ENCODE assay signal across 8 cellular contexts in genomic region chr6:71420693-71421328, GRCh38.
DNase-seq lines count a peak whose midpoint lies in the region; ATAC-seq and TF ChIP-seq lines count a peak whose summit lies in the region.

No MANE protein-coding gene starts in this region.

- H3K4me3 ChIP-seq in ectodermal cell (ENCODE audit: insufficient read depth, low read depth, low read length) (peak overlapping the region; percentile 71), OCI-LY7 (ENCODE audit: low read depth, low read length, poor library complexity, severe bottlenecking) (no peak overlapping the region)

- H3K27ac ChIP-seq in ectodermal cell (ENCODE audit: insufficient read depth, low read depth, low read length, poor library complexity, severe bottlenecking) (peak overlapping the region; percentile 67), OCI-LY7 (ENCODE audit: low read depth, low read length, poor library complexity, severe bottlenecking) (no peak overlapping the region)

- DNase-seq in CD1c-positive myeloid dendritic cell (ENCODE audit: extremely low spot score) (peak; percentile 72), SK-MEL-5 (ENCODE audit: low read depth, low spot score) (peak; percentile 93), left kidney (ENCODE audit: low read depth, low spot score) (peak; percentile 98), OCI-LY7 (ENCODE audit: low spot score) (no peak)
- DNase-seq in stimulated activated CD8-positive, alpha-beta memory T cell treated with anti-CD3 and anti-CD28 coated beads, Interleukin-4, amount 100 ng/mL, for 48 hours: peak; percentile 48

- no peak overlapping the region for H3K4me2 ChIP-seq in OCI-LY7 (ENCODE audit: low read length)

- ATAC-seq in GM19324 (IDR thresholded peaks at IDR 0.05; ENCODE audit: low FRiP score, unreplicated experiment) (peak; percentile 64), HG03565 (IDR thresholded peaks at IDR 0.05; ENCODE audit: unreplicated experiment) (peak; percentile 97)

- no peak for TF ChIP-seq CTCF in OCI-LY7 (conservative IDR thresholded peaks at IDR 0.05; ENCODE audit: low read length)

- no peaks in the 10 kb centered on the region for H3K79me2 ChIP-seq in OCI-LY7 (ENCODE audit: insufficient read depth, low read depth, low read length)

- no peaks in the 10 kb centered on the region for H3K36me3 ChIP-seq in ectodermal cell (ENCODE audit: control insufficient read depth, insufficient read depth, low read length)
- no peaks in the 10 kb centered on the region for H3K36me3 ChIP-seq in OCI-LY7 (ENCODE audit: insufficient read depth, low read length)

- H2AFZ ChIP-seq in OCI-LY7 (ENCODE audit: low read length): no peak overlapping the region

- H4K20me1 ChIP-seq in OCI-LY7 (ENCODE audit: insufficient read depth, low read length): no peaks in the 10 kb centered on the region

- in situ Hi-C loops in SK-MEL-5 (cut with HindIII; ENCODE audit: low pct_unique_long_range_greater_than_20kb, low sequenced_read_pairs): no loop called here

- BruUV-seq in OCI-LY7 (replicated peaks; lab: Mats Ljungman, UMichigan): no TSS peak

- peaks cover 21% of the 10 kb centered on the region for H3K27me3 ChIP-seq in ectodermal cell (ENCODE audit: control insufficient read depth, insufficient read depth, low read length, poor library complexity, severe bottlenecking)

- POLR2A ChIA-PET in OCI-LY7 (lab: Charles Lee): no interaction called here

- H3K4me1 ChIP-seq in ectodermal cell (ENCODE audit: control insufficient read depth, insufficient read depth, low read length) (no peaks in the 10 kb centered on the region), OCI-LY7 (ENCODE audit: insufficient read depth, low read length, poor library complexity, severe bottlenecking) (no peaks in the 10 kb centered on the region)

- H3K9me3 ChIP-seq in ectodermal cell (ENCODE audit: control insufficient read depth, low read length): no peaks in the 10 kb centered on the region
- no peaks in the 10 kb centered on the region for H3K9me3 ChIP-seq in OCI-LY7 (ENCODE audit: low read length)

- intact Hi-C loops in OCI-LY7 (cut with micrococcal nuclease; ENCODE audit: unreplicated experiment): no loop called here

- 19 to 20% methylated on average over 46 of the region's 46 CpGs for WGBS in ectodermal cell, 2 experiments

- H3K9me2 ChIP-seq in OCI-LY7 (ENCODE audit: insufficient read depth, low read length): no peaks in the 10 kb centered on the region

- CTCF ChIA-PET in OCI-LY7 (lab: Charles Lee; ENCODE audit: unreplicated experiment): no interaction called here
